ENCODE assay signal across 21 cellular contexts in genomic region chr7:158386866-158387820, GRCh38.
DNase-seq lines count a peak whose midpoint lies in the region; ATAC-seq and TF ChIP-seq lines count a peak whose summit lies in the region.
"Had no signal": no experiment of that assay in that cellular context is flagged by ENCODE, and none has a peak within 500 bp of the region (broad histone marks: within the 10 kb centered on the region; RNA-seq: fewer than 3 reads in every experiment).

No MANE protein-coding gene starts in this region.

- CTCF ChIA-PET in WTC11 (lab: Charles Lee), result interaction anchor here (0.6 to 1.2 kb wide), 4 partner anchors 9 to 175 kb away, joined by 3 to 5 read pairs (median 4); no protein-coding TSS in a partner anchor

- H3K27ac ChIP-seq in lower lobe of right lung, result no peak overlapping the region

- DNase-seq in NCI-H146 (lab: John Stamatoyannopoulos, UW), result peak; percentile 19
- no peak for DNase-seq in NCI-H146 treated with DMSO at 0.1 percent for 48 hours (lab: John Stamatoyannopoulos, UW; ENCODE audit: unreplicated experiment)
- peak; percentile 28 for DNase-seq in ELF-1 (ENCODE audit: low read depth, low spot score)
- DNase-seq in NCI-H69 (lab: John Stamatoyannopoulos, UW), result peak; percentile 11
- DNase-seq in lower lobe of right lung, result peak; percentile 41
- no peak for DNase-seq in HFFc6
- DNase-seq in WTC11 (ENCODE audit: low spot score), result no peak
- DNase-seq: CD4-positive, alpha-beta T cell; DMS153; HCEC 1CT; KBM-7; NCI-H1436; NCI-H2029 treated with DMSO at 0.1 percent for 48 hours; NCI-H226; NCI-H526; SHP77; SK-N-SH; T-cell had no signal

- H3K36me3 Mint-ChIP-seq in HFFc6 (ENCODE audit: low read depth), result no peaks in the 10 kb centered on the region; the same call in 1 of the 2 replicates
- peaks cover 4% of the 10 kb centered on the region for H3K36me3 Mint-ChIP-seq in WTC11
- H3K36me3 Mint-ChIP-seq: T-cell had no signal

- no peak overlapping the region for H3K27ac Mint-ChIP-seq in HFFc6
- H3K27ac Mint-ChIP-seq in WTC11, result no peak overlapping the region
- H3K27ac Mint-ChIP-seq: B cell; CD4-positive, alpha-beta T cell; T-cell had no signal

- ATAC-seq in lower lobe of right lung, result no peak
- ATAC-seq in HG03521 (IDR thresholded peaks at IDR 0.05; ENCODE audit: unreplicated experiment), result no peak
- ATAC-seq in WTC11, result no peak
- ATAC-seq: HepG2, T-cell had no signal

- TF ChIP-seq CTCF in lower lobe of right lung (IDR thresholded peaks at IDR 0.05), result no peak
- no peak for TF ChIP-seq CTCF in HFFc6 (IDR thresholded peaks at IDR 0.05)
- no peak for TF ChIP-seq CTCF in WTC11 (IDR thresholded peaks at IDR 0.05)

- intact Hi-C loops in lower lobe of right lung (cut with DNase I), result no loop called here

- H3K4me1 Mint-ChIP-seq in HFFc6 (ENCODE audit: low read depth), result no peaks in the 10 kb centered on the region
- peaks cover 30% of the 10 kb centered on the region for H3K4me1 Mint-ChIP-seq in WTC11
- H3K4me1 Mint-ChIP-seq: B cell, T-cell had no signal

- H3K27me3 ChIP-seq in lower lobe of right lung (ENCODE audit: low read depth), result peaks cover 9% of the 10 kb centered on the region

- H3K9me3 Mint-ChIP-seq in HFFc6 (peaks cover 42% of the 10 kb centered on the region), WTC11 (peaks cover 7% of the 10 kb centered on the region; the same call in 1 of the 2 replicates)
- H3K9me3 Mint-ChIP-seq: CD4-positive, alpha-beta T cell; T-cell had no signal

- H3K9me3 ChIP-seq in lower lobe of right lung, result no peaks in the 10 kb centered on the region

- no peaks in the 10 kb centered on the region for H3K4me1 ChIP-seq in lower lobe of right lung

- no peaks in the 10 kb centered on the region for H3K36me3 ChIP-seq in lower lobe of right lung

- POLR2A ChIA-PET in WTC11 (lab: Charles Lee), result no interaction called here

- H3K4me3 ChIP-seq in lower lobe of right lung, result no peak overlapping the region

- H3K27me3 Mint-ChIP-seq in HFFc6 (ENCODE audit: insufficient read depth) (no peaks in the 10 kb centered on the region; the same call in 1 of the 2 replicates), WTC11 (ENCODE audit: low read depth) (no peaks in the 10 kb centered on the region)
- H3K27me3 Mint-ChIP-seq: CD4-positive, alpha-beta T cell had no signal

- H3K4me3 Mint-ChIP-seq in HFFc6 (no peak overlapping the region), WTC11 (no peak overlapping the region)
- H3K4me3 Mint-ChIP-seq: B cell; CD4-positive, alpha-beta T cell; T-cell had no signal

TF ChIP-seq in WTC11, 78 proteins besides CTCF, POLR2A, EP300 and RAD21:
- TF ChIP-seq ZBTB43 (CRISPR knock-in tag; IDR thresholded peaks at IDR 0.05), result no peak
- no peak for TF ChIP-seq SMAD3 (CRISPR knock-in tag; IDR thresholded peaks at IDR 0.05; ENCODE audit: borderline replicate concordance)
TF ChIP-seq in WTC11: peak in this region for 0.

Comparison
In these comparisons a context has a peak if more than half of its experiments do, and no peak if none do; other contexts are left out.
1. DNase-seq: peak in NCI-H146 (single experiment), ELF-1 (single experiment), NCI-H69 (single experiment) and lower lobe of right lung (single experiment); none in NCI-H146 treated with DMSO at 0.1 percent for 48 hours (single experiment), HFFc6 (single experiment) and WTC11 (single experiment).